9 cellular contexts compared by ENCODE assay signal in genomic region chr7:75572396-75572795, GRCh38.
"Had no signal": no experiment of that assay in that cellular context is flagged by ENCODE, and none has a peak within 500 bp of the region (broad histone marks: within the 10 kb centered on the region; RNA-seq: fewer than 3 reads in every experiment).

No MANE protein-coding gene starts in this region.

- H3K27me3 Mint-ChIP-seq: activated CD4-positive, alpha-beta memory T cell treated with anti-CD3 and anti-CD28 coated beads, Interleukin-2, amount 10 ng/mL, durations not matched to agents 7 days and 5 days; naive thymus-derived CD8-positive, alpha-beta T cell; stimulated activated naive CD8-positive, alpha-beta T cell treated with anti-CD3 and anti-CD28 coated beads, Interleukin-15, amount 100 ng/mL, for 72 hours had no signal

- H3K27ac Mint-ChIP-seq: activated CD4-positive, alpha-beta memory T cell treated with anti-CD3 and anti-CD28 coated beads, Interleukin-2, amount 10 ng/mL, durations not matched to agents 7 days and 5 days; activated T-cell treated with anti-CD3 and anti-CD28 coated beads, Interleukin-2, amount 50 U/mL, for 72 hours; naive thymus-derived CD8-positive, alpha-beta T cell had no signal

- H3K27ac ChIP-seq: tibial nerve had no signal

- H3K9me3 Mint-ChIP-seq: activated CD4-positive, alpha-beta memory T cell treated with anti-CD3 and anti-CD28 coated beads, Interleukin-2, amount 10 ng/mL, durations not matched to agents 7 days and 5 days; activated T-cell treated with anti-CD3 and anti-CD28 coated beads, Interleukin-2, amount 50 U/mL, for 72 hours; naive thymus-derived CD8-positive, alpha-beta T cell; stimulated activated naive CD8-positive, alpha-beta T cell treated with anti-CD3 and anti-CD28 coated beads, Interleukin-15, amount 100 ng/mL, for 72 hours had no signal

- H3K4me1 Mint-ChIP-seq: stimulated activated naive CD8-positive, alpha-beta T cell treated with anti-CD3 and anti-CD28 coated beads, Interleukin-15, amount 100 ng/mL, for 72 hours had no signal

- H3K36me3 Mint-ChIP-seq: naive thymus-derived CD8-positive, alpha-beta T cell had no signal

- H3K4me3 Mint-ChIP-seq: activated CD4-positive, alpha-beta memory T cell treated with anti-CD3 and anti-CD28 coated beads, Interleukin-2, amount 10 ng/mL, durations not matched to agents 7 days and 5 days; activated T-cell treated with anti-CD3 and anti-CD28 coated beads, Interleukin-2, amount 50 U/mL, for 72 hours; naive thymus-derived CD8-positive, alpha-beta T cell; stimulated activated naive CD8-positive, alpha-beta T cell treated with anti-CD3 and anti-CD28 coated beads, Interleukin-15, amount 100 ng/mL, for 72 hours had no signal

- H3K27me3 ChIP-seq: tibial nerve had no signal

- DNase-seq: activated CD4-positive, alpha-beta memory T cell treated with anti-CD3 and anti-CD28 coated beads, Interleukin-2, amount 10 ng/mL, durations not matched to agents 7 days and 5 days; activated T-cell treated with anti-CD3 and anti-CD28 coated beads, Interleukin-2, amount 50 U/mL, for 72 hours; mucosa of descending colon; naive thymus-derived CD8-positive, alpha-beta T cell; stimulated activated CD4-positive, alpha-beta T cell treated with anti-CD3 and anti-CD28 coated beads, Interleukin-4, amount 100 ng/mL, for 4 hours; stimulated activated naive CD8-positive, alpha-beta T cell treated with anti-CD3 and anti-CD28 coated beads, Interleukin-15, amount 100 ng/mL, for 72 hours; T1000 had no signal

- ATAC-seq: activated T-cell treated with anti-CD3 and anti-CD28 coated beads, Interleukin-2, amount 50 U/mL, for 72 hours; esophagus mucosa; mucosa of descending colon; naive thymus-derived CD8-positive, alpha-beta T cell; stimulated activated naive CD8-positive, alpha-beta T cell treated with anti-CD3 and anti-CD28 coated beads, Interleukin-15, amount 100 ng/mL, for 72 hours had no signal
